ENCODE assay signal across 1 cellular context in the genomic region with DNA sequence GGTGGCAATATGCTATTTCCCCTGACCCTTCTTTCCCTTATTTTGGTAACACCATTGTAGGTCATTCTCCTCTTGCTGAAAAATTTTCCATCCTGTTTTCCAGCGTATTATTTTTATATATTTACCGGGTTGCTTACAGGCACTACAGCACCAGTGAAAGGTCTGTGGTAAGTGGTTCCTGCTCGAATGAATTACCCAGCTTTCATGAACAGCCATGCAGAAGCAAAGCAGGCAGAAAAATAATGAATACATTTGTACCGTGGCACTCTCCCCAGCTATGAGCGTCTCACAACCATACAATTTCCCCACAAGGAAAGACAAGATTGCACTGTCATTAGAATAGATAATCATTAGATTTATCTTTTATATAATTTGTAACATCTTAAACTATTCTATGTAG.
TF ChIP-seq lines count a peak whose summit lies in the region.

No MANE protein-coding gene starts in this region.

TF ChIP-seq in IMR-90, 13 proteins besides CTCF, POLR2A, EP300 and RAD21:
- TF ChIP-seq, protein P1, sequence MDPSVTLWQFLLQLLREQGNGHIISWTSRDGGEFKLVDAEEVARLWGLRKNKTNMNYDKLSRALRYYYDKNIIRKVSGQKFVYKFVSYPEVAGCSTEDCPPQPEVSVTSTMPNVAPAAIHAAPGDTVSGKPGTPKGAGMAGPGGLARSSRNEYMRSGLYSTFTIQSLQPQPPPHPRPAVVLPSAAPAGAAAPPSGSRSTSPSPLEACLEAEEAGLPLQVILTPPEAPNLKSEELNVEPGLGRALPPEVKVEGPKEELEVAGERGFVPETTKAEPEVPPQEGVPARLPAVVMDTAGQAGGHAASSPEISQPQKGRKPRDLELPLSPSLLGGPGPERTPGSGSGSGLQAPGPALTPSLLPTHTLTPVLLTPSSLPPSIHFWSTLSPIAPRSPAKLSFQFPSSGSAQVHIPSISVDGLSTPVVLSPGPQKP (IDR thresholded peaks at IDR 0.05; ENCODE audit: borderline replicate concordance, low read depth, low read length): no peak
- no peak for TF ChIP-seq MAZ (IDR thresholded peaks at IDR 0.05; ENCODE audit: borderline replicate concordance, low read depth, low read length)
- no peak for TF ChIP-seq BHLHE40 (IDR thresholded peaks at IDR 0.05; ENCODE audit: low read depth, low read length)
- no peak for TF ChIP-seq FOS (IDR thresholded peaks at IDR 0.05; ENCODE audit: low read depth, low read length)
- no peak for TF ChIP-seq NFE2L2 (IDR thresholded peaks at IDR 0.05; ENCODE audit: low read depth, low read length)
- no peak for TF ChIP-seq CHD1 (IDR thresholded peaks at IDR 0.05; ENCODE audit: low read depth, low read length)
